ENCODE assay signal across 18 cellular contexts in the genomic region with DNA sequence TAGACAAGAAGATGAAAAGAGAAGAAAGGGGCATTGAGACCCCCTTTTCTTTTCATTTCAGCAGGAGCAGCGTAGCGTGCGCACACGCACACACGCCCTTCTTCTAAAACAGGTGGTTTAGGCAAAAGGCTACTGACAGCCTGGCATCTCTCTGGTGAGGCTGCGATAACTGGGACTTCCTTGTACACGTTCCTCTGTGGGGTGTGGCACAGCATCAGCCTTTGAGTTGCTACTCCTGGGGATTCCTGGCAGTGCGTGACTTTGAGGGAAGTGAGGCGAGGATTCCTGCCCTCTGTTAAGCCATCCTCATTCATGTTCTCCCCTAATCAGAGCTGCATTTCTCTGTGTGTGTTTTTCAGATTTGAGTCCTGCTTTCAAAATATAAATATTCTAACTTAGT.
DNase-seq lines count a peak whose midpoint lies in the region; ATAC-seq, FAIRE-seq and TF ChIP-seq lines count a peak whose summit lies in the region.
"Had no signal": no experiment of that assay in that cellular context is flagged by ENCODE, and none has a peak within 500 bp of the region (broad histone marks: within the 10 kb centered on the region; RNA-seq: fewer than 3 reads in every experiment).

No MANE protein-coding gene starts in this region.

- no peaks in the 10 kb centered on the region for H3K36me3 ChIP-seq in left ventricle myocardium inferior
- no peaks in the 10 kb centered on the region for H3K36me3 ChIP-seq in astrocyte (ENCODE audit: insufficient read depth, low read length)
- H3K36me3 ChIP-seq in left lung = no peaks in the 10 kb centered on the region
- H3K36me3 ChIP-seq: suprapubic skin had no signal

- H2AFZ ChIP-seq in astrocyte (ENCODE audit: low read depth, low read length) = peak overlapping the region; percentile 1

- no peak overlapping the region for H3K4me3 Mint-ChIP-seq in astrocyte (ENCODE audit: unreplicated experiment)
- H3K4me3 Mint-ChIP-seq: activated B cell treated with CpG ODN at 0.5 μM for 24 hours; dendritic cell treated with granulocyte-macrophage colony-stimulating factor and Interleukin-4, amounts not matched to agents 40 ng/mL and 50 ng/mL, for 4 days; natural killer cell had no signal

- H3K9me3 ChIP-seq in left ventricle myocardium inferior (replicated peaks) (no peaks in the 10 kb centered on the region), astrocyte (ENCODE audit: insufficient read depth, low read depth, low read length) (no peaks in the 10 kb centered on the region), left lung (no peaks in the 10 kb centered on the region)
- H3K9me3 ChIP-seq: suprapubic skin had no signal

- H3K27ac Mint-ChIP-seq in astrocyte (ENCODE audit: unreplicated experiment) = peak overlapping the region; percentile 75
- H3K27ac Mint-ChIP-seq: activated B cell treated with CpG ODN at 0.5 μM for 24 hours; dendritic cell treated with granulocyte-macrophage colony-stimulating factor and Interleukin-4, amounts not matched to agents 40 ng/mL and 50 ng/mL, for 4 days; natural killer cell had no signal

- H3K4me1 ChIP-seq in left ventricle myocardium inferior (no peaks in the 10 kb centered on the region), astrocyte (ENCODE audit: insufficient read depth, low read length) (peaks cover 18% of the 10 kb centered on the region), left lung (peaks cover 0 to 16% of the 10 kb centered on the region in 2 donors)
- H3K4me1 ChIP-seq: suprapubic skin had no signal

- ATAC-seq in Right ventricle myocardium superior (ENCODE audit: poor library complexity) = peak; percentile 27
- ATAC-seq in left lung = peak; percentile 93
- no peak for ATAC-seq in HG02970 (IDR thresholded peaks at IDR 0.05; ENCODE audit: low FRiP score, unreplicated experiment)
- ATAC-seq: natural killer cell had no signal

- H3K27me3 ChIP-seq in left ventricle myocardium inferior (ENCODE audit: low read depth) (no peaks in the 10 kb centered on the region), astrocyte (ENCODE audit: insufficient read depth, low read length) (no peaks in the 10 kb centered on the region), left lung (no peaks in the 10 kb centered on the region)
- H3K27me3 ChIP-seq: suprapubic skin had no signal

- no peaks in the 10 kb centered on the region for H3K9me3 Mint-ChIP-seq in astrocyte (ENCODE audit: unreplicated experiment)
- H3K9me3 Mint-ChIP-seq: activated B cell treated with CpG ODN at 0.5 μM for 24 hours; dendritic cell treated with granulocyte-macrophage colony-stimulating factor and Interleukin-4, amounts not matched to agents 40 ng/mL and 50 ng/mL, for 4 days; natural killer cell had no signal

- FAIRE-seq in astrocyte (lab: Jason Lieb, UNC) = peak; percentile 34
- FAIRE-seq: D721Med had no signal

- no peak for DNase-seq in Right ventricle myocardium superior
- no peak for DNase-seq in left ventricle myocardium inferior
- DNase-seq in astrocyte (ENCODE audit: low read depth) = peak; percentile 57
- DNase-seq in left lung = peak in 1 of 2 donors; percentile 51
- peak; percentile 71 for DNase-seq in ureter (ENCODE audit: low spot score)
- DNase-seq in NCI-H1417 treated with DMSO at 0.1 percent for 48 hours (lab: John Stamatoyannopoulos, UW) = no peak
- no peak for DNase-seq in hepatic stellate cell (ENCODE audit: low spot score)
- DNase-seq: 8988T; activated B cell treated with CpG ODN at 0.5 μM for 24 hours; activated T-cell treated with anti-CD3 and anti-CD28 coated beads for 4 hours; KBM-7; natural killer cell; NCI-H187; NK-92 treated with Interleukin-12 subunit alpha and Interleukin-12 subunit beta, amount 100 ng/mL, for 24 hours had no signal

- TF ChIP-seq CTCF in left ventricle myocardium inferior (IDR thresholded peaks at IDR 0.05; ENCODE audit: borderline replicate concordance) (no peak), astrocyte (IDR thresholded peaks at IDR 0.05; ENCODE audit: insufficient read depth, low read depth, low read length) (no peak), left lung (IDR thresholded peaks at IDR 0.05) (no peak)

- H3K9ac ChIP-seq in astrocyte (ENCODE audit: low read length) = peak overlapping the region; percentile 27

- no peaks in the 10 kb centered on the region for H4K20me1 ChIP-seq in astrocyte (ENCODE audit: insufficient read depth, low read length)

- H3K27me3 Mint-ChIP-seq in astrocyte (ENCODE audit: low read depth, unreplicated experiment) = no peaks in the 10 kb centered on the region
- H3K27me3 Mint-ChIP-seq: dendritic cell treated with granulocyte-macrophage colony-stimulating factor and Interleukin-4, amounts not matched to agents 40 ng/mL and 50 ng/mL, for 4 days had no signal

- intact Hi-C loops in Right ventricle myocardium superior (cut with DNase I) = no loop called here
- intact Hi-C loops in left ventricle myocardium inferior (cut with micrococcal nuclease) = no loop called here
- intact Hi-C loops in left lung (cut with DNase I) = no loop called here

- no peak overlapping the region for H3K4me3 ChIP-seq in left ventricle myocardium inferior
- no peak overlapping the region for H3K4me3 ChIP-seq in astrocyte (ENCODE audit: insufficient read depth, low read depth, low read length)
- no peak overlapping the region for H3K4me3 ChIP-seq in left lung
- H3K4me3 ChIP-seq: suprapubic skin had no signal

- no peak overlapping the region for H3K4me2 ChIP-seq in astrocyte (ENCODE audit: low read length)

- no peaks in the 10 kb centered on the region for H3K36me3 Mint-ChIP-seq in astrocyte (ENCODE audit: low read depth, unreplicated experiment)
- H3K36me3 Mint-ChIP-seq: natural killer cell had no signal

- peaks cover 11% of the 10 kb centered on the region for H3K4me1 Mint-ChIP-seq in astrocyte (ENCODE audit: low read depth, unreplicated experiment)
- H3K4me1 Mint-ChIP-seq: activated B cell treated with CpG ODN at 0.5 μM for 24 hours, natural killer cell had no signal

- H3K27ac ChIP-seq in left ventricle myocardium inferior (replicated peaks) (no peak overlapping the region), astrocyte (ENCODE audit: low read depth, low read length) (peak overlapping the region; percentile 33), left lung (no peak overlapping the region)
- H3K27ac ChIP-seq: suprapubic skin had no signal

- no peaks in the 10 kb centered on the region for H3K79me2 ChIP-seq in astrocyte (ENCODE audit: insufficient read depth, low read length)

Comparison
In these comparisons a context has a peak if more than half of its experiments do, and no peak if none do; other contexts are left out.
1. DNase-seq: peak in astrocyte (single experiment) and ureter (single experiment); none in Right ventricle myocardium superior (single experiment), left ventricle myocardium inferior (single experiment), NCI-H1417 treated with DMSO at 0.1 percent for 48 hours (single experiment) and hepatic stellate cell (single experiment).